In genomic region chr6:36605560-36606391, GRCh38 we compare ENCODE assay signal across 11 cellular contexts. TPM values are rescaled to one million over a fixed set of nuclear protein-coding genes. Genes with fewer than 3 reads are reported as not detected.
DNase-seq lines count a peak whose midpoint lies in the region; ATAC-seq, FAIRE-seq and TF ChIP-seq lines count a peak whose summit lies in the region.
"Had no signal": no experiment of that assay in that cellular context is flagged by ENCODE, and none has a peak within 500 bp of the region (broad histone marks: within the 10 kb centered on the region; RNA-seq: fewer than 3 reads in every experiment).

No MANE protein-coding gene starts in this region.

- H3K36me3 Mint-ChIP-seq in memory B cell = peaks cover 31% of the 10 kb centered on the region

- no peak overlapping the region for H2BK12ac ChIP-seq in trophoblast cell (ENCODE audit: low read length)

- H3K27me3 Mint-ChIP-seq in memory B cell = no peaks in the 10 kb centered on the region

- H2AK5ac ChIP-seq in trophoblast cell (ENCODE audit: low read length) = no peak overlapping the region

- FAIRE-seq in GM12892 (lab: Jason Lieb, UNC) = no peak

- H3K23ac ChIP-seq in trophoblast cell (ENCODE audit: low read length) = no peak overlapping the region

- H3K27me3 ChIP-seq in ACC112 (ENCODE audit: insufficient read depth, low read length) = no peaks in the 10 kb centered on the region
- H3K27me3 ChIP-seq in adrenal gland = no peaks in the 10 kb centered on the region
- no peaks in the 10 kb centered on the region for H3K27me3 ChIP-seq in trophoblast cell (ENCODE audit: insufficient read depth, low read length)

- H3K4me1 Mint-ChIP-seq in memory B cell = peaks cover 34% of the 10 kb centered on the region

- H2BK120ac ChIP-seq in trophoblast cell (ENCODE audit: insufficient read depth, low read length, poor library complexity) = no peak overlapping the region

- DNase-seq in GM12892 (ENCODE audit: insufficient read length) (no peak), adrenal gland (peak in 3 of 7 donors; percentile 12 to 48 (median 17)), memory B cell (ENCODE audit: low spot score in 2 of 2) (no peak), activated gamma-delta T cell treated with Interleukin-2 at 50 U/mL for 16 hours (no peak), trophoblast cell (no peak)
- DNase-seq in activated CD8-positive, alpha-beta memory T cell treated with anti-CD3 and anti-CD28 coated beads, Interleukin-2, amount 50 U/mL, for 48 hours = no peak
- DNase-seq: DMS79, NCI-H2227 treated with DMSO at 0.1 percent for 48 hours had no signal

- H3K4me3 Mint-ChIP-seq in memory B cell = no peak overlapping the region

- H3K79me2 ChIP-seq in ACC112 (ENCODE audit: control insufficient read depth, insufficient read depth, low read length, unreplicated experiment) (peaks cover 53% of the 10 kb centered on the region), trophoblast cell (ENCODE audit: control insufficient read depth, insufficient read depth, low read length, poor library complexity) (no peaks in the 10 kb centered on the region)

- H4K8ac ChIP-seq in trophoblast cell (ENCODE audit: low read depth, low read length) = no peak overlapping the region

- no peak overlapping the region for H4K91ac ChIP-seq in trophoblast cell (ENCODE audit: low read depth, low read length)

- no peak overlapping the region for H3K14ac ChIP-seq in trophoblast cell (ENCODE audit: low read length)

- H3K4ac ChIP-seq in trophoblast cell (ENCODE audit: low read depth, low read length) = no peak overlapping the region

- H2AFZ ChIP-seq in ACC112 (ENCODE audit: low read length, unreplicated experiment) = no peak overlapping the region
- no peak overlapping the region for H2AFZ ChIP-seq in trophoblast cell (ENCODE audit: insufficient read depth, low read length, poor library complexity)
- H2AFZ ChIP-seq: parathyroid adenoma had no signal

- intact Hi-C loops in adrenal gland (cut with DNase I) = no loop called here

- H3K36me3 ChIP-seq in ACC112 (ENCODE audit: insufficient read depth, low read length) (peaks cover 69% of the 10 kb centered on the region), adrenal gland (replicated peaks in 1 of 2) (peaks cover 0 to 80% of the 10 kb centered on the region in 2 donors), trophoblast cell (ENCODE audit: control insufficient read depth in 1 of 2, insufficient read depth in 2 of 2, low read length in 2 of 2) (peaks cover 27 to 53% of the 10 kb centered on the region in 2 experiments)

- peak; percentile 49; the same call in 1 of the 2 replicates for TF ChIP-seq POLR2A in GM12892 (IDR thresholded peaks at IDR 0.05; ENCODE audit: low read depth, low read length)
- no peak for TF ChIP-seq POLR2A in adrenal gland (IDR thresholded peaks at IDR 0.05)

- ATAC-seq in memory B cell (ENCODE audit: low read depth) (no peak), GM18517 (IDR thresholded peaks at IDR 0.05; ENCODE audit: unreplicated experiment) (no peak)

- H3K79me1 ChIP-seq in trophoblast cell (ENCODE audit: low read length) = no peaks in the 10 kb centered on the region

- H3K9me3 Mint-ChIP-seq in memory B cell = no peaks in the 10 kb centered on the region

- H4K12ac ChIP-seq in trophoblast cell (ENCODE audit: low read depth, low read length) = no peak overlapping the region

- peaks cover 44% of the 10 kb centered on the region for H3K4me1 ChIP-seq in ACC112 (ENCODE audit: control insufficient read depth, insufficient read depth, low read length, unreplicated experiment)
- peaks cover 25 to 90% of the 10 kb centered on the region in 2 donors for H3K4me1 ChIP-seq in adrenal gland (replicated peaks in 1 of 2)
- H3K4me1 ChIP-seq in trophoblast cell (ENCODE audit: control insufficient read depth in 1 of 2, insufficient read depth in 2 of 2, low read length in 2 of 2) = no peaks in the 10 kb centered on the region

- no peak overlapping the region for H3K4me2 ChIP-seq in trophoblast cell (ENCODE audit: low read length)

- H3K27ac ChIP-seq in ACC112 (ENCODE audit: low read depth, low read length) (peak overlapping the region; percentile 39), adrenal gland (peak overlapping the region in 3 of 5 donors; percentile 33 to 75 (median 59)), trophoblast cell (ENCODE audit: low read depth, low read length) (no peak overlapping the region)
- H3K27ac ChIP-seq: parathyroid adenoma had no signal

- WGBS in adrenal gland, 4 donors = 79 to 83% (median 80%) methylated on average over 7 of the region's 7 CpGs
- no CpG with 5 or more reads among the region's 7 CpGs for WGBS in trophoblast cell (ENCODE audit: extremely low coverage, insufficient coverage, insufficient read length)

- no peak overlapping the region for H2BK5ac ChIP-seq in trophoblast cell (ENCODE audit: low read depth, low read length, poor library complexity)

- no peak overlapping the region for H3K18ac ChIP-seq in trophoblast cell (ENCODE audit: low read length)

- no peak overlapping the region for H3K4me3 ChIP-seq in ACC112 (ENCODE audit: low read depth, low read length)
- no peak overlapping the region for H3K4me3 ChIP-seq in adrenal gland
- H3K4me3 ChIP-seq in trophoblast cell (ENCODE audit: low read depth, low read length) = no peak overlapping the region

- peak in 3 of 6 experiments; percentile 2 to 22 (median 16) for TF ChIP-seq CTCF in adrenal gland (IDR thresholded peaks at IDR 0.05)

- no peaks in the 10 kb centered on the region for H3K9me3 ChIP-seq in adrenal gland (replicated peaks in 1 of 3)
- no peaks in the 10 kb centered on the region for H3K9me3 ChIP-seq in trophoblast cell (ENCODE audit: insufficient read depth, low read depth, low read length)

- H3K9ac ChIP-seq in trophoblast cell (ENCODE audit: low read length) = no peak overlapping the region
- H3K9ac ChIP-seq: parathyroid adenoma had no signal

- peak overlapping the region; percentile 75 for H3K27ac Mint-ChIP-seq in memory B cell

RNA-seq across cellular contexts. Expression of gene SRSF3, which starts 11.6 kb away (rescaled TPM):
- 341 TPM for polyA plus RNA-seq in GM12892 (2012; ENCODE audit: missing spikeins)
- 100 to 1,000 TPM in 6 of 8 donors, 10 to 100 TPM in 2; 28.9 to 291 (median 123) TPM for total RNA-seq in adrenal gland
- 100 to 1,000 TPM in 1 of 3 donors, 10 to 100 TPM in 2; 87.8 to 290 (median 92.4) TPM for polyA plus RNA-seq in adrenal gland
- 254 and 259 TPM in 2 replicates for polyA plus RNA-seq in trophoblast cell (2013)

RNA-seq across cellular contexts. Expression of gene STK38, which starts 58.5 kb away (rescaled TPM):
- 13.9 TPM for polyA plus RNA-seq in GM12892 (2012; ENCODE audit: missing spikeins)
- 10 to 100 TPM in 6 of 8 donors, 1 to 10 TPM in 2; 7.4 to 21.3 (median 12.1) TPM for total RNA-seq in adrenal gland
- polyA plus RNA-seq in adrenal gland = 10 to 100 TPM; 13.9 to 17.8 (median 16.6) TPM
- 18.7 and 19.4 TPM in 2 replicates for polyA plus RNA-seq in trophoblast cell (2013)
